ENCODE assay signal across 17 cellular contexts in the genomic region with DNA sequence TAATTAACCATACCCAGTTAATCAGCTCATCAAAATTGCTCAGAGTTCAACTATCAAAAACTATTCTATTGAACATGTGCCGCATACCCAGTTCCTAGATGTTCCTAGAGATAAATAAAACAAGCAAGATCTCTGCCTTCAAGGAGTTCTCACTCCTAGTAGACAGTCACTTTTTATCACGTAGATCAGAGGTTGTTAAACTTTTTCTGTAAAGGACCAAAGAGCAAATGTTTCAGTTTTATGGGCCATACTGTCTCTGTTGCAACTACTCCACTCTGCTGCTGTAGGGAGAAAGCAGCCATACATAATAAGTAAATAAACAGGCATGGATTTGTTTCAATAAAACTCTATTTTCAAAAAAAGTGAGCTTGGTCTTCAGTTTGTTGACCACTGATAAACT.
"Had no signal": no experiment of that assay in that cellular context is flagged by ENCODE, and none has a peak within 500 bp of the region (broad histone marks: within the 10 kb centered on the region; RNA-seq: fewer than 3 reads in every experiment).

No MANE protein-coding gene starts in this region.

- H3K27me3 ChIP-seq: gastrocnemius medialis, heart right ventricle, ovary, right atrium auricular region, tibial artery, upper lobe of left lung, uterus had no signal

- H3K36me3 Mint-ChIP-seq: naive thymus-derived CD4-positive, alpha-beta T cell; stimulated activated effector memory CD8-positive, alpha-beta T cell treated with anti-CD3 and anti-CD28 coated beads, Interleukin-12 subunit alpha, Interleukin-12 subunit beta, amount 100 ng/mL, for 72 hours had no signal

- H3K9me3 ChIP-seq: gastrocnemius medialis, heart right ventricle, ovary, right atrium auricular region, tibial artery, upper lobe of left lung, uterus had no signal

- H3K27ac ChIP-seq: gastrocnemius medialis, ovary, right atrium auricular region, upper lobe of left lung, uterus had no signal

- H3K4me3 ChIP-seq: gastrocnemius medialis, heart right ventricle, ovary, right atrium auricular region, tibial artery, upper lobe of left lung, uterus had no signal

- H3K9me3 Mint-ChIP-seq: endodermal cell; naive thymus-derived CD4-positive, alpha-beta T cell; nephron progenitor cell; stimulated activated effector memory CD8-positive, alpha-beta T cell treated with anti-CD3 and anti-CD28 coated beads, Interleukin-12 subunit alpha, Interleukin-12 subunit beta, amount 100 ng/mL, for 72 hours had no signal

- H3K27ac Mint-ChIP-seq: endodermal cell; naive thymus-derived CD4-positive, alpha-beta T cell; nephron progenitor cell; stimulated activated effector memory CD8-positive, alpha-beta T cell treated with anti-CD3 and anti-CD28 coated beads, Interleukin-12 subunit alpha, Interleukin-12 subunit beta, amount 100 ng/mL, for 72 hours had no signal

- H3K4me1 Mint-ChIP-seq: stimulated activated effector memory CD8-positive, alpha-beta T cell treated with anti-CD3 and anti-CD28 coated beads, Interleukin-12 subunit alpha, Interleukin-12 subunit beta, amount 100 ng/mL, for 72 hours had no signal

- H3K4me1 ChIP-seq: gastrocnemius medialis, upper lobe of left lung had no signal

- DNase-seq: endodermal cell; erythroblast; gastrocnemius medialis; heart right ventricle; hypothalamus; kidney glomerular epithelial cell; naive thymus-derived CD4-positive, alpha-beta T cell; nephron progenitor cell; ovary; stimulated activated CD4-positive, alpha-beta T cell treated with anti-CD3 and anti-CD28 coated beads, Interleukin-4, amount 100 ng/mL, for 1 hour; stimulated activated CD8-positive, alpha-beta memory T cell treated with anti-CD3 and anti-CD28 coated beads, Interleukin-4, amount 100 ng/mL, for 48 hours; stimulated activated naive CD8-positive, alpha-beta T cell treated with anti-CD3 and anti-CD28 coated beads, Interleukin-15, Interleukin-2, amounts not matched to agents 100 U/mL and 50 U/mL, for 24 hours; tibial artery; upper lobe of left lung; uterus had no signal

- ATAC-seq: gastrocnemius medialis; naive thymus-derived CD4-positive, alpha-beta T cell; stimulated activated effector memory CD8-positive, alpha-beta T cell treated with anti-CD3 and anti-CD28 coated beads, Interleukin-12 subunit alpha, Interleukin-12 subunit beta, amount 100 ng/mL, for 72 hours; stimulated activated naive CD8-positive, alpha-beta T cell treated with anti-CD3 and anti-CD28 coated beads, Interleukin-15, Interleukin-2, amounts not matched to agents 100 U/mL and 50 U/mL, for 24 hours had no signal

- H3K36me3 ChIP-seq: gastrocnemius medialis, ovary, right atrium auricular region, tibial artery, upper lobe of left lung, uterus had no signal

- H3K4me3 Mint-ChIP-seq: endodermal cell; naive thymus-derived CD4-positive, alpha-beta T cell; nephron progenitor cell; stimulated activated effector memory CD8-positive, alpha-beta T cell treated with anti-CD3 and anti-CD28 coated beads, Interleukin-12 subunit alpha, Interleukin-12 subunit beta, amount 100 ng/mL, for 72 hours had no signal
